8 cellular contexts compared by ENCODE assay signal in the genomic region with DNA sequence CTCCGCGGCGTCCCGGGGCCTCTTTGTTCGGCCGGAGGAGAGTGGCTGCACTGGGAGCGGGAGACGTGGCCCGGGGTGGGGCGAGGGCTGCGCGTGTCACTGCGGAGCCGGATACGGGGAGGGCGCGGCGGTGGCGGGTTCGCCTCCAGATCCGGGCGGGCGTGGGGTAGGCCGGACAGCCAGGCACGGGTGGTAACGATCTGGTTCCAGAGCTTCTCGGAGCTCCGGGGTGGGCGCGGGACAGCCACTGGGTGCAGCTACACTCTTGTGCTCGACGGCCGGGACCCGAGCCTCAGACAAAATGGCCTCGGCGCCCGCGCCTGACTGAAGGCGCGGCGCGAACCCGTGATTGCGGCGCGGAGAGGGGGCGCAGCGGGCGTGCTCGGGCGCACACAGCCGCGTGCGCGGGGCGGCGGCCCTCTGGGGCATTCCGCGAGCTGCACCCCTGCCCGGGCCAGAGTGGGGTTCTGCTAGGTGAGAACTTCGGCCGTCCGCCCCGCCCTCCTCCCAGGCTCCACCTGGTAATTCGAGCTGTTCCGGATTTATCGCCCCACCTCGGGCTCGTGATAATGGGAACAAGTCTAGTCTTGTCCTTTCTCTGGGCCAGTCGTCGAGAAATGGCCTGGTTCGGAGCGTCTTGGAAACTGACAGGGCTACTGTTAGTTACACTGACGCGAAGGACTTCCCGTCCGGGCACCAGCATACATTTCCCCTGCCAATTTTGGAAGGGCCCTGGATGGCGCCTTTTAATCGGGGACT. TPM values are rescaled to one million over a fixed set of nuclear protein-coding genes. Genes with fewer than 3 reads are reported as not detected.
DNase-seq lines count a peak whose midpoint lies in the region; ATAC-seq and TF ChIP-seq lines count a peak whose summit lies in the region.

No MANE protein-coding gene starts in this region.

- DNase-seq in GM12865 (ENCODE audit: low read depth) (peak; percentile 93), NCI-H1048 (lab: John Stamatoyannopoulos, UW) (peak; percentile 78), T-helper 17 cell (peak; percentile 43 to 60 (median 58)), hepatic stellate cell (ENCODE audit: low spot score) (peak; percentile 52), retina (peak; percentile 92), GM19240 (ENCODE audit: insufficient read length, low spot score) (no peak)

- no peaks in the 10 kb centered on the region for H3K36me3 Mint-ChIP-seq in T-helper 17 cell (ENCODE audit: low read depth)

- peak overlapping the region; percentile 95 for H3K4me3 Mint-ChIP-seq in T-helper 17 cell

- ATAC-seq in HG02571 (IDR thresholded peaks at IDR 0.05; ENCODE audit: unreplicated experiment) (peak; percentile 47), T-helper 17 cell (peak; percentile 36)

- no peak for TF ChIP-seq CTCF in GM12865 (IDR thresholded peaks at IDR 0.05; ENCODE audit: insufficient read depth, low read depth, low read length, missing control alignments)

- peak overlapping the region; percentile 89 for H3K27ac Mint-ChIP-seq in T-helper 17 cell

- peak overlapping the region; percentile 70 for H3K4me3 ChIP-seq in GM12865 (ENCODE audit: low read depth, low read length)

- peak overlapping the region; percentile 87 for H3K27ac ChIP-seq in angular gyrus (ENCODE audit: low read depth, low read length)

- H3K4me1 Mint-ChIP-seq in T-helper 17 cell: peaks cover 24% of the 10 kb centered on the region

- no peaks in the 10 kb centered on the region for H3K27me3 Mint-ChIP-seq in T-helper 17 cell

- H3K9me3 ChIP-seq in T-helper 17 cell (ENCODE audit: control insufficient read depth, low read length, poor library complexity, severe bottlenecking): no peaks in the 10 kb centered on the region

RNA-seq across cellular contexts. Expression of a gene that starts 1.0 kb away (rescaled TPM):
- total RNA-seq in T-helper 17 cell: 100 to 1,000 TPM; 112 to 129 TPM
